Comparison of ENCODE assay signal across 27 cellular contexts in the genomic region with DNA sequence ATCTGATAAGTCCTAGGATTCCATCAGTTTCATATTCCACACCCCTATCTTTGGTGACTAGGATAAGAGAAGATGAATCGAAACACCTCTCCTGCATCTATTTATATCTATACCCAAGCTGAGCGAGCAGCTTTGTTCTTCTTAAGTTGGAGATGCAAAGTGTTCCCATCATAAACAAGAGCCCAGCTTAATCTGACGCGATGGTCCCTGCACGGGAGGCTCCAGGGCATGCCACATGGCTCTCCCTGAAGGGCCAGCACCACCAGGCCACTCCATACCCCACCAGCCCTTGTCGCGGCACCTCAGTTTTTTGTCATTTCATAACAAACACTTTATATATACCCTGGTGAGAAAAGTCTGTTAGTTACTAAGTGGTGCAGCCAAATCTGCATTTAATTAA.
"Had no signal": no experiment of that assay in that cellular context is flagged by ENCODE, and none has a peak within 500 bp of the region (broad histone marks: within the 10 kb centered on the region; RNA-seq: fewer than 3 reads in every experiment).

No MANE protein-coding gene starts in this region.

- FAIRE-seq: colon, endometrium, endothelial cell of umbilical vein, frontal cortex had no signal

- H3K4me3 ChIP-seq: colonic mucosa, coronary artery, dorsolateral prefrontal cortex, esophagus muscularis mucosa, esophagus squamous epithelium, gastrocnemius medialis, gastroesophageal sphincter, heart left ventricle had no signal

- H3K36me3 ChIP-seq: colonic mucosa, esophagus muscularis mucosa, gastrocnemius medialis, gastroesophageal sphincter, heart left ventricle had no signal

- H3K9me3 ChIP-seq: colonic mucosa, gastrocnemius medialis had no signal

- H3K27me3 ChIP-seq: colonic mucosa, dorsolateral prefrontal cortex, esophagus muscularis mucosa, esophagus squamous epithelium, foreskin keratinocyte, gastrocnemius medialis, gastroesophageal sphincter, heart left ventricle had no signal

- ATAC-seq: effector memory CD8-positive, alpha-beta T cell; esophagus mucosa; foreskin keratinocyte; gastrocnemius medialis; gastroesophageal sphincter had no signal

- DNase-seq: colonic mucosa; cortex of kidney; dermis blood vessel endothelial cell; dorsolateral prefrontal cortex; effector CD4-positive, alpha-beta T cell; effector CD8-positive, alpha-beta T cell; effector memory CD4-positive, alpha-beta T cell; effector memory CD8-positive, alpha-beta T cell; endodermal cell; erythroblast; esophagus squamous epithelium; foreskin fibroblast; foreskin keratinocyte; foreskin melanocyte; gastrocnemius medialis; glutamatergic neuron; head of caudate nucleus; heart left ventricle had no signal

- H3K27ac ChIP-seq: colonic mucosa, coronary artery, dorsolateral prefrontal cortex, epithelial cell of prostate, esophagus muscularis mucosa, esophagus squamous epithelium, foreskin keratinocyte, gastrocnemius medialis, gastroesophageal sphincter, heart left ventricle had no signal

- H3K4me1 ChIP-seq: colonic mucosa, esophagus muscularis mucosa, esophagus squamous epithelium, foreskin keratinocyte, gastrocnemius medialis, gastroesophageal sphincter had no signal
